In genomic region chr16:79267146-79267545, GRCh38 we compare ENCODE assay signal across 1 cellular context.
TF ChIP-seq lines count a peak whose summit lies in the region.

No MANE protein-coding gene starts in this region.

TF ChIP-seq in GM23338, 12 proteins besides CTCF, POLR2A, EP300 and RAD21 (continued from another document):
- TF ChIP-seq, protein P1, sequence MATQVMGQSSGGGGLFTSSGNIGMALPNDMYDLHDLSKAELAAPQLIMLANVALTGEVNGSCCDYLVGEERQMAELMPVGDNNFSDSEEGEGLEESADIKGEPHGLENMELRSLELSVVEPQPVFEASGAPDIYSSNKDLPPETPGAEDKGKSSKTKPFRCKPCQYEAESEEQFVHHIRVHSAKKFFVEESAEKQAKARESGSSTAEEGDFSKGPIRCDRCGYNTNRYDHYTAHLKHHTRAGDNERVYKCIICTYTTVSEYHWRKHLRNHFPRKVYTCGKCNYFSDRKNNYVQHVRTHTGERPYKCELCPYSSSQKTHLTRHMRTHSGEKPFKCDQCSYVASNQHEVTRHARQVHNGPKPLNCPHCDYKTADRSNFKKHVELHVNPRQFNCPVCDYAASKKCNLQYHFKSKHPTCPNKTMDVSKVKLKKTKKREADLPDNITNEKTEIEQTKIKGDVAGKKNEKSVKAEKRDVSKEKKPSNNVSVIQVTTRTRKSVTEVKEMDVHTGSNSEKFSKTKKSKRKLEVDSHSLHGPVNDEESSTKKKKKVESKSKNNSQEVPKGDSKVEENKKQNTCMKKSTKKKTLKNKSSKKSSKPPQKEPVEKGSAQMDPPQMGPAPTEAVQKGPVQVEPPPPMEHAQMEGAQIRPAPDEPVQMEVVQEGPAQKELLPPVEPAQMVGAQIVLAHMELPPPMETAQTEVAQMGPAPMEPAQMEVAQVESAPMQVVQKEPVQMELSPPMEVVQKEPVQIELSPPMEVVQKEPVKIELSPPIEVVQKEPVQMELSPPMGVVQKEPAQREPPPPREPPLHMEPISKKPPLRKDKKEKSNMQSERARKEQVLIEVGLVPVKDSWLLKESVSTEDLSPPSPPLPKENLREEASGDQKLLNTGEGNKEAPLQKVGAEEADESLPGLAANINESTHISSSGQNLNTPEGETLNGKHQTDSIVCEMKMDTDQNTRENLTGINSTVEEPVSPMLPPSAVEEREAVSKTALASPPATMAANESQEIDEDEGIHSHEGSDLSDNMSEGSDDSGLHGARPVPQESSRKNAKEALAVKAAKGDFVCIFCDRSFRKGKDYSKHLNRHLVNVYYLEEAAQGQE (IDR thresholded peaks at IDR 0.05; ENCODE audit: unreplicated experiment) = no peak
- no peak for TF ChIP-seq POLR2AphosphoS5 (IDR thresholded peaks at IDR 0.05; ENCODE audit: low read depth)
- no peak for TF ChIP-seq CREB1 (CRISPR knock-in tag; IDR thresholded peaks at IDR 0.05; ENCODE audit: low read depth)
- TF ChIP-seq EZH2 (IDR thresholded peaks at IDR 0.05; ENCODE audit: low read depth, unreplicated experiment) = no peak
- TF ChIP-seq ZNF114 (CRISPR knock-in tag; IDR thresholded peaks at IDR 0.05) = no peak
- no peak for TF ChIP-seq STAT1 (IDR thresholded peaks at IDR 0.05; ENCODE audit: unreplicated experiment)
- TF ChIP-seq JUNB (IDR thresholded peaks at IDR 0.05; ENCODE audit: unreplicated experiment) = no peak
